ENCODE assay signal across 1 cellular context in genomic region chr2:229921892-229922448, GRCh38.
TF ChIP-seq lines count a peak whose summit lies in the region.

Gene TRIP12 (minus strand): TSS chr2:229922009. CDS start chr2:229880079, 41,930 bp downstream.

TF ChIP-seq in HepG2, 621 proteins besides CTCF, POLR2A, EP300 and RAD21 (continued from another document and continues in another):
- TF ChIP-seq, protein P1, sequence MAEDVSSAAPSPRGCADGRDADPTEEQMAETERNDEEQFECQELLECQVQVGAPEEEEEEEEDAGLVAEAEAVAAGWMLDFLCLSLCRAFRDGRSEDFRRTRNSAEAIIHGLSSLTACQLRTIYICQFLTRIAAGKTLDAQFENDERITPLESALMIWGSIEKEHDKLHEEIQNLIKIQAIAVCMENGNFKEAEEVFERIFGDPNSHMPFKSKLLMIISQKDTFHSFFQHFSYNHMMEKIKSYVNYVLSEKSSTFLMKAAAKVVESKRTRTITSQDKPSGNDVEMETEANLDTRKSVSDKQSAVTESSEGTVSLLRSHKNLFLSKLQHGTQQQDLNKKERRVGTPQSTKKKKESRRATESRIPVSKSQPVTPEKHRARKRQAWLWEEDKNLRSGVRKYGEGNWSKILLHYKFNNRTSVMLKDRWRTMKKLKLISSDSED (CRISPR knock-in tag; IDR thresholded peaks at IDR 0.05): no peak
- TF ChIP-seq NFIC (IDR thresholded peaks at IDR 0.05; ENCODE audit: low read length): no peak
- TF ChIP-seq EED (CRISPR knock-in tag; IDR thresholded peaks at IDR 0.05): no peak
- no peak for TF ChIP-seq ZNF326 (CRISPR knock-in tag; IDR thresholded peaks at IDR 0.05; ENCODE audit: borderline replicate concordance)
- no peak for TF ChIP-seq ZBTB21 (CRISPR knock-in tag; IDR thresholded peaks at IDR 0.05)
- TF ChIP-seq POGZ (CRISPR knock-in tag; IDR thresholded peaks at IDR 0.05): peak; percentile 93
- TF ChIP-seq NR3C1 (CRISPR knock-in tag; IDR thresholded peaks at IDR 0.05): no peak
- no peak for TF ChIP-seq SMARCC2 (IDR thresholded peaks at IDR 0.05)
- TF ChIP-seq, protein P2, sequence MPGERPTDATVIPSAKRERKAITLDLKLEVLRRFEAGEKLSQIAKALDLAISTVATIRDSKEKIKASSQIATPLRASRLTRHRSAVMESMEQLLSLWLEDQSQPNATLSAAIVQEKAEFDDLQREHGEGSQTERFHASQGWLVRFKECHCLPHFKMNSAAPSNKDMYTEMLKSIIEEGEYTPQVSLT (CRISPR knock-in tag; IDR thresholded peaks at IDR 0.05; ENCODE audit: borderline replicate concordance, low read depth): no peak
- 0 out of 2 replicates have a peak, but pooled peaks have one; percentile 34 for TF ChIP-seq ZNF572 (CRISPR knock-in tag; IDR thresholded peaks at IDR 0.05)
- TF ChIP-seq ZNF121 (CRISPR knock-in tag; IDR thresholded peaks at IDR 0.05): 0 out of 2 replicates have a peak, but pooled peaks have one; percentile 27
- TF ChIP-seq HNF1B (CRISPR knock-in tag; IDR thresholded peaks at IDR 0.05): peak; percentile 84
- no peak for TF ChIP-seq NFKB2 (CRISPR knock-in tag; IDR thresholded peaks at IDR 0.05; ENCODE audit: borderline replicate concordance)
- peak; percentile 73 for TF ChIP-seq ZNF331 (CRISPR knock-in tag; IDR thresholded peaks at IDR 0.05)
- TF ChIP-seq NBN (conservative IDR thresholded peaks at IDR 0.05): no peak
- TF ChIP-seq ZMAT3 (CRISPR knock-in tag; conservative IDR thresholded peaks at IDR 0.05): no peak
- peak; percentile 69; the same call in 1 of the 2 replicates for TF ChIP-seq ZNF44 (CRISPR knock-in tag; IDR thresholded peaks at IDR 0.05)
- TF ChIP-seq CHD4 (IDR thresholded peaks at IDR 0.05; ENCODE audit: borderline replicate concordance, low read length): peak; percentile 53; the same call in 1 of the 2 replicates
- 0 out of 2 replicates have a peak, but pooled peaks have one; percentile 63 for TF ChIP-seq ZNF546 (CRISPR knock-in tag; conservative IDR thresholded peaks at IDR 0.05)
- TF ChIP-seq ZKSCAN1 (IDR thresholded peaks at IDR 0.05; ENCODE audit: low read length): no peak
- peak; percentile 28; the same call in 1 of the 2 replicates for TF ChIP-seq IRX3 (CRISPR knock-in tag; IDR thresholded peaks at IDR 0.05; ENCODE audit: borderline replicate concordance, low read depth)
- TF ChIP-seq CC2D1A (CRISPR knock-in tag; IDR thresholded peaks at IDR 0.05): no peak
- 0 out of 2 replicates have a peak, but pooled peaks have one; percentile 50 for TF ChIP-seq HNRNPUL1 (IDR thresholded peaks at IDR 0.05; ENCODE audit: low read depth, low read length)
- no peak for TF ChIP-seq ZNF383 (CRISPR knock-in tag; IDR thresholded peaks at IDR 0.05; ENCODE audit: borderline replicate concordance)
- no peak for TF ChIP-seq ATM (IDR thresholded peaks at IDR 0.05; ENCODE audit: borderline replicate concordance)
- TF ChIP-seq ZNF609 (CRISPR knock-in tag; IDR thresholded peaks at IDR 0.05; ENCODE audit: borderline replicate concordance): peak; percentile 70; the same call in 1 of the 2 replicates
- peak in 1 of 2 experiments; percentile 64; a peak in 2 of 4 replicates for TF ChIP-seq ATF4 (CRISPR knock-in tag; IDR thresholded peaks at IDR 0.05)
- TF ChIP-seq, protein P3, sequence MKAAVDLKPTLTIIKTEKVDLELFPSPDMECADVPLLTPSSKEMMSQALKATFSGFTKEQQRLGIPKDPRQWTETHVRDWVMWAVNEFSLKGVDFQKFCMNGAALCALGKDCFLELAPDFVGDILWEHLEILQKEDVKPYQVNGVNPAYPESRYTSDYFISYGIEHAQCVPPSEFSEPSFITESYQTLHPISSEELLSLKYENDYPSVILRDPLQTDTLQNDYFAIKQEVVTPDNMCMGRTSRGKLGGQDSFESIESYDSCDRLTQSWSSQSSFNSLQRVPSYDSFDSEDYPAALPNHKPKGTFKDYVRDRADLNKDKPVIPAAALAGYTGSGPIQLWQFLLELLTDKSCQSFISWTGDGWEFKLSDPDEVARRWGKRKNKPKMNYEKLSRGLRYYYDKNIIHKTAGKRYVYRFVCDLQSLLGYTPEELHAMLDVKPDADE (CRISPR knock-in tag; IDR thresholded peaks at IDR 0.05): 0 out of 2 replicates have a peak, but pooled peaks have one; percentile 0
- no peak for TF ChIP-seq ISX (CRISPR knock-in tag; conservative IDR thresholded peaks at IDR 0.05)
- TF ChIP-seq CREB3 (CRISPR knock-in tag; IDR thresholded peaks at IDR 0.05): no peak
- TF ChIP-seq ZFAT (CRISPR knock-in tag; conservative IDR thresholded peaks at IDR 0.05): no peak
- peak; percentile 58 for TF ChIP-seq HNRNPLL (IDR thresholded peaks at IDR 0.05; ENCODE audit: low read depth, low read length, poor library complexity, severe bottlenecking)
- TF ChIP-seq CHD2 (IDR thresholded peaks at IDR 0.05; ENCODE audit: low read depth, low read length): peak; percentile 84
- TF ChIP-seq SNAPC5 (CRISPR knock-in tag; IDR thresholded peaks at IDR 0.05; ENCODE audit: borderline replicate concordance): no peak
- peak; percentile 70; the same call in 1 of the 2 replicates for TF ChIP-seq ZNF317 (CRISPR knock-in tag; IDR thresholded peaks at IDR 0.05)
- TF ChIP-seq ZNF10 (CRISPR knock-in tag; IDR thresholded peaks at IDR 0.05; ENCODE audit: borderline replicate concordance, low read depth): no peak
- peak; percentile 44 for TF ChIP-seq KDM4B (CRISPR knock-in tag; IDR thresholded peaks at IDR 0.05)
- TF ChIP-seq ZNF879 (CRISPR knock-in tag; IDR thresholded peaks at IDR 0.05): no peak
- peak; percentile 71 for TF ChIP-seq SP5 (CRISPR knock-in tag; IDR thresholded peaks at IDR 0.05; ENCODE audit: borderline replicate concordance, low read depth)
- TF ChIP-seq SNAI1 (CRISPR knock-in tag; IDR thresholded peaks at IDR 0.05; ENCODE audit: borderline replicate concordance): 0 out of 2 replicates have a peak, but pooled peaks have one; percentile 38
- peak; percentile 83 for TF ChIP-seq NRL (CRISPR knock-in tag; IDR thresholded peaks at IDR 0.05; ENCODE audit: borderline replicate concordance)
- TF ChIP-seq TEAD3 (CRISPR knock-in tag; optimal IDR thresholded peaks at IDR 0.05; ENCODE audit: borderline replicate concordance): no peak
- TF ChIP-seq U2AF1 (optimal IDR thresholded peaks at IDR 0.05; ENCODE audit: low read depth, low read length): peak; percentile 68
- TF ChIP-seq KLF11 (CRISPR knock-in tag; IDR thresholded peaks at IDR 0.05): peak; percentile 79; the same call in 1 of the 2 replicates
- TF ChIP-seq ZNF773 (CRISPR knock-in tag; IDR thresholded peaks at IDR 0.05; ENCODE audit: borderline replicate concordance): no peak
- TF ChIP-seq TCF7 (IDR thresholded peaks at IDR 0.05; ENCODE audit: low read depth): peak; percentile 39; the same call in 1 of the 2 replicates
- no peak for TF ChIP-seq TCF7L2 (IDR thresholded peaks at IDR 0.05; ENCODE audit: low read depth, low read length)
- TF ChIP-seq BATF2 (CRISPR knock-in tag; IDR thresholded peaks at IDR 0.05): no peak
- TF ChIP-seq ZNF747 (CRISPR knock-in tag; IDR thresholded peaks at IDR 0.05; ENCODE audit: borderline replicate concordance): 0 out of 2 replicates have a peak, but pooled peaks have one; percentile 20
- TF ChIP-seq ZBTB38 (CRISPR knock-in tag; IDR thresholded peaks at IDR 0.05): no peak; the same call in none of the 2 replicates
- no peak for TF ChIP-seq ZNF253 (CRISPR knock-in tag; IDR thresholded peaks at IDR 0.05; ENCODE audit: borderline replicate concordance)
- no peak for TF ChIP-seq IRF1 (CRISPR knock-in tag; IDR thresholded peaks at IDR 0.05; ENCODE audit: low read depth)
- no peak for TF ChIP-seq PAWR (CRISPR knock-in tag; IDR thresholded peaks at IDR 0.05; ENCODE audit: borderline replicate concordance)
- no peak for TF ChIP-seq ZNF775 (CRISPR knock-in tag; IDR thresholded peaks at IDR 0.05; ENCODE audit: borderline replicate concordance)
- no peak for TF ChIP-seq ZNF432 (CRISPR knock-in tag; IDR thresholded peaks at IDR 0.05; ENCODE audit: borderline replicate concordance)
- peak; percentile 64 for TF ChIP-seq PHF5A (CRISPR knock-in tag; IDR thresholded peaks at IDR 0.05; ENCODE audit: low read depth, unreplicated experiment)
- TF ChIP-seq JARID2 (CRISPR knock-in tag; IDR thresholded peaks at IDR 0.05; ENCODE audit: insufficient replicate concordance): peak; percentile 80
- no peak for TF ChIP-seq ZNF484 (CRISPR knock-in tag; IDR thresholded peaks at IDR 0.05; ENCODE audit: borderline replicate concordance, low read depth)
- no peak for TF ChIP-seq PAX8 (CRISPR knock-in tag; IDR thresholded peaks at IDR 0.05; ENCODE audit: borderline replicate concordance)
- peak; percentile 66 for TF ChIP-seq HOXA3 (CRISPR knock-in tag; IDR thresholded peaks at IDR 0.05)
